15 cellular contexts compared by ENCODE assay signal in the genomic region with DNA sequence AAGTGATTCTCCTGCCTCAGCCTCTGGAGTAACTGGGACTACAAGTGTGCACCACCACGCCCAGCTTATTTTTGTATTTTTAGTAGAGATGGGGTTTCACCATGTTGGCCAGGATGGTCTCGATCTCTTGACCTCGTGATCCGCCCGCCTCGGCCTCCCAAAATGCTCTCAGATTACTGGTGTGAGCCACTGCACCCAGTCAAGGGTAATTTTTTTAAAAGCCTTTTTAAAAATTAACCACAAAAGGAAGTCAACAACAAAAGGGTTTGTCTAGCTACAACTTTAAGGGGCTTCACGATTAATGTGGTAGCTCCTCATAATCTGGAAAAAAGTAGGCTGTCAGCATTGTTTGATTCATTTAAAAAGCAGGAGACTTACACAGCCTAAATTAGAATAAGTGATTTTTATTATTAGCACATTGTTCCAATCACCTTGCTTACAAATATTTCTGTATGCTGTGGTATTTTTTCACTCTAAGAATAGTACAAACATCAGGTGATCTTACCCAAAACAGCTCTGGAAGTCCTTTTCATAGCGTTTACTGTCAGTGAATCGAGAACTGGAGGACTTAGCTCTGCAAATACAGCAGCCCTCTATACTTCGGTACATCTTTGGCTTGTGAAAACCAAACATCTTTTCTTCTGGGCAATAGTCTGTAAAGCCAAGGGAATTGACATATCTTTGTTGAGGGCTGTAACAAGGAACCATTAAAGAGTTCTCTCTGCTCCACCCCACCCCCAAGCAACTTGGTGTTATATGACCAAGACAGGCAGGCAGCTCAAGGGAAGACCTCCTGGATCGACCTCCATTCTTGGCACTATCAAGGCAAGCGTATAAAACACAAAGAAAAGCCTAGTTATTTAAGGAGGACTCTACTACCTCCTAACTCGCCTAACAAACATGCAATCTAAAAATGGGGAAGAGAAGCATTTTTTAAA. TPM values are rescaled to one million over a fixed set of nuclear protein-coding genes. Genes with fewer than 3 reads are reported as not detected.
DNase-seq lines count a peak whose midpoint lies in the region; ATAC-seq, FAIRE-seq and TF ChIP-seq lines count a peak whose summit lies in the region.
"Had no signal": no experiment of that assay in that cellular context is flagged by ENCODE, and none has a peak within 500 bp of the region (broad histone marks: within the 10 kb centered on the region; RNA-seq: fewer than 3 reads in every experiment).

No MANE protein-coding gene starts in this region.

- TF ChIP-seq EP300 in GM12878 (IDR thresholded peaks at IDR 0.05; ENCODE audit: borderline replicate concordance in 1 of 2, control insufficient read depth in 1 of 2, low read depth in 2 of 2, low read length in 2 of 2): no peak

- H3K4me1 ChIP-seq in GM12878 (ENCODE audit: control insufficient read depth, insufficient read depth, low read length): peaks cover 32% of the 10 kb centered on the region

- no peak overlapping the region for H3K27ac Mint-ChIP-seq in T-helper 2 cell treated with Interferon-gamma antibody and Interleukin-4, amounts not matched to agents 5 μg/mL and 100 μg/mL, for 36 hours

- in situ Hi-C loops in GM12878 (cut with MboI): no loop called here

- peaks cover 19% of the 10 kb centered on the region for H3K4me1 Mint-ChIP-seq in T-helper 2 cell treated with Interferon-gamma antibody and Interleukin-4, amounts not matched to agents 5 μg/mL and 100 μg/mL, for 36 hours (ENCODE audit: low read depth)

- no peak for TF ChIP-seq CTCF in GM12878 (IDR thresholded peaks at IDR 0.05 in 2 of 3, conservative IDR thresholded peaks at IDR 0.05 in 1 of 3; ENCODE audit: control insufficient read depth in 2 of 3, extremely low read depth in 1 of 3, insufficient read depth in 1 of 3, low read depth in 3 of 3, low read length in 3 of 3)

- DNase-seq in GM12892 (ENCODE audit: insufficient read length) (no peak), GM12878 (ENCODE audit: low read depth, low spot score) (peak; percentile 45), HuH-7 (ENCODE audit: low spot score) (no peak)
- DNase-seq in T-helper 2 cell treated with Interferon-gamma antibody and Interleukin-4, amounts not matched to agents 5 μg/mL and 100 μg/mL, for 36 hours (ENCODE audit: low spot score): no peak
- DNase-seq: activated CD4-positive, CD25-positive, alpha-beta regulatory T cell; Calu3; hippocampal formation; mucosa of descending colon; NCI-H187 treated with DMSO at 0.1 percent for 48 hours; small intestine had no signal

- H4K20me1 ChIP-seq in GM12878 (ENCODE audit: control insufficient read depth, insufficient read depth): no peaks in the 10 kb centered on the region

- H3K4me2 ChIP-seq in GM12878 (ENCODE audit: control insufficient read depth, insufficient read depth): peak overlapping the region; percentile 88

- BruUV-seq in GM12878 (replicated peaks; lab: Mats Ljungman, UMichigan): TSS peak; percentile 8

- no peaks in the 10 kb centered on the region for H3K27me3 ChIP-seq in GM12878 (replicated peaks in 1 of 2; ENCODE audit: control insufficient read depth in 2 of 2, insufficient read depth in 2 of 2, low read length in 1 of 2)

- no peak overlapping the region for H2AFZ ChIP-seq in GM12878 (ENCODE audit: control insufficient read depth, low read depth, low read length)

- peaks cover 6 to 44% of the 10 kb centered on the region in 2 experiments for H3K36me3 ChIP-seq in GM12878 (ENCODE audit: control insufficient read depth in 2 of 2, insufficient read depth in 2 of 2, low read length in 1 of 2)

- POLR2A ChIA-PET in GM12878 (lab: Charles Lee): interaction anchor here (1.0 to 5.2 kb wide), 8 partner anchors 10 to 91 kb away, joined by 3 to 42 read pairs (median 6); a partner anchor contains a TSS

- peak overlapping the region; percentile 46; the same call in 1 of the 2 replicates for H3K4me3 ChIP-seq in GM12878
- H3K4me3 ChIP-seq: mucosa of descending colon had no signal

- WGBS in GM12878 (ENCODE audit: insufficient coverage, insufficient replicate concordance, low lambda C conversion rate, missing lambda C conversion rate): 2% methylated on average over 13 of the region's 13 CpGs

- peaks cover 66% of the 10 kb centered on the region for H3K79me2 ChIP-seq in GM12878 (ENCODE audit: control insufficient read depth, insufficient read depth, low read length)

- ATAC-seq in GM19372 (IDR thresholded peaks at IDR 0.05; ENCODE audit: low read depth, unreplicated experiment) (peak; percentile 55), HG03066 (IDR thresholded peaks at IDR 0.05; ENCODE audit: low read depth, unreplicated experiment) (peak; percentile 70), GM12878 (peak; percentile 53), SK-N-SH treated with all-trans-retinoic acid at 6 μM for 48 hours (no peak), GM21526 (IDR thresholded peaks at IDR 0.05; ENCODE audit: low FRiP score, unreplicated experiment) (no peak)
- ATAC-seq: mucosa of descending colon had no signal

- H3K9ac ChIP-seq in GM12878 (ENCODE audit: control insufficient read depth, insufficient read depth, low read length): peak overlapping the region; percentile 45

- intact Hi-C loops in GM12878 (cut with micrococcal nuclease; ENCODE audit: unreplicated experiment): loop anchor here (2.0 kb wide), 1 partner anchor 25 kb away; no protein-coding TSS in a partner anchor

- SMC1A ChIA-PET in GM12878 (lab: Charles Lee; ENCODE audit: uncharacterized antibody, unreplicated experiment): interaction anchor here (0.7 to 6.1 kb wide), 12 partner anchors 8 to 108 kb away, joined by 3 to 78 read pairs (median 6); a partner anchor contains a TSS

- no peaks in the 10 kb centered on the region for H3K27me3 Mint-ChIP-seq in T-helper 2 cell treated with Interferon-gamma antibody and Interleukin-4, amounts not matched to agents 5 μg/mL and 100 μg/mL, for 36 hours (ENCODE audit: low read depth)

- RAD21 ChIA-PET in GM12878 (lab: Charles Lee; ENCODE audit: unreplicated experiment): interaction anchor here (1.0 to 5.3 kb wide), 10 partner anchors 10 to 450 kb away, joined by 3 to 36 read pairs (median 8); a partner anchor contains a TSS

- peak overlapping the region; percentile 91 for H3K27ac ChIP-seq in GM12878 (ENCODE audit: control insufficient read depth, insufficient read depth)
- H3K27ac ChIP-seq: HL-60 had no signal

- no peak overlapping the region for H3K4me3 Mint-ChIP-seq in T-helper 2 cell treated with Interferon-gamma antibody and Interleukin-4, amounts not matched to agents 5 μg/mL and 100 μg/mL, for 36 hours

- CTCF ChIA-PET in GM12878 (lab: Yijun Ruan, JAX): interaction anchor here (0.5 to 3.3 kb wide), 16 partner anchors 8 to 1457 kb away, joined by 3 to 27 read pairs (median 4); a partner anchor contains a TSS

- TF ChIP-seq POLR2A in GM12892 (IDR thresholded peaks at IDR 0.05; ENCODE audit: low read depth, low read length): no peak
- TF ChIP-seq POLR2A in GM12878 (IDR thresholded peaks at IDR 0.05; ENCODE audit: low read depth, low read length): no peak

- FAIRE-seq in GM12892 (lab: Jason Lieb, UNC): peak; percentile 93
- no peak for FAIRE-seq in GM12878 (lab: Jason Lieb, UNC)
- FAIRE-seq: small intestine had no signal

- TF ChIP-seq RAD21 in GM12878 (IDR thresholded peaks at IDR 0.05; ENCODE audit: insufficient read depth, low read depth, low read length): no peak

- H3K9me3 ChIP-seq in GM12878 (replicated peaks; ENCODE audit: control insufficient read depth, insufficient read depth, low read length): no peaks in the 10 kb centered on the region; the same call in 2 of the 3 replicates
- H3K9me3 ChIP-seq: mucosa of descending colon had no signal

- H3K9me3 Mint-ChIP-seq in T-helper 2 cell treated with Interferon-gamma antibody and Interleukin-4, amounts not matched to agents 5 μg/mL and 100 μg/mL, for 36 hours: no peaks in the 10 kb centered on the region

- peaks cover 59% of the 10 kb centered on the region for H3K36me3 Mint-ChIP-seq in T-helper 2 cell treated with Interferon-gamma antibody and Interleukin-4, amounts not matched to agents 5 μg/mL and 100 μg/mL, for 36 hours (ENCODE audit: low read depth)

TF ChIP-seq in GM12878, 131 proteins besides CTCF, POLR2A, EP300 and RAD21 (continues in another document):
- TF ChIP-seq JUNB (IDR thresholded peaks at IDR 0.05) (no peak), TARDBP (IDR thresholded peaks at IDR 0.05; ENCODE audit: borderline replicate concordance) (no peak), HDGF (IDR thresholded peaks at IDR 0.05) (no peak), NR2C1 (IDR thresholded peaks at IDR 0.05) (no peak), CHD1 (IDR thresholded peaks at IDR 0.05; ENCODE audit: low read depth, low read length) (no peak), NR2F1 (conservative IDR thresholded peaks at IDR 0.05) (0 out of 2 replicates have a peak, but pooled peaks have one; percentile 38)

TF ChIP-seq in SK-N-SH treated with all-trans-retinoic acid at 6 μM for 48 hours, 23 proteins besides CTCF, POLR2A, EP300 and RAD21 (continues in another document):
- TF ChIP-seq TCF4 (CRISPR knock-in tag; IDR thresholded peaks at IDR 0.05; ENCODE audit: borderline replicate concordance) (no peak), ZFP3 (CRISPR knock-in tag; IDR thresholded peaks at IDR 0.05) (no peak), ZNF565 (CRISPR knock-in tag; conservative IDR thresholded peaks at IDR 0.05; ENCODE audit: low read depth) (no peak), BACH2 (CRISPR knock-in tag; IDR thresholded peaks at IDR 0.05; ENCODE audit: borderline replicate concordance) (no peak), OSR1 (CRISPR knock-in tag; IDR thresholded peaks at IDR 0.05) (no peak)

RNA-seq across cellular contexts. Expression of a gene that starts 28.1 kb away (rescaled TPM):
- polyA plus RNA-seq in GM12892 (2012; ENCODE audit: missing spikeins): 90.6 TPM
- total RNA-seq in GM12878 (2013; cell fraction: nucleolus; rRNA removed): 114 and 132 TPM in 2 replicates
- 71.8 and 93.4 TPM in 2 replicates for total RNA-seq in GM12878 (2014; rRNA removed)
- total RNA-seq in GM12878 (2014; rRNA removed; fragmentation: Illumina TruSeq; extraction: Trizol): 92.3 and 100 TPM in 2 replicates
- 88.4 and 106 TPM in 2 replicates for total RNA-seq in GM12878 (2021)
- 21.2 TPM for polyA plus RNA-seq in GM12878 (2011; ENCODE audit: low read depth)
- 102 and 213 TPM in 2 replicates for polyA plus RNA-seq in GM12878 (2011; rRNA removed)
- 36.0 and 65.4 TPM in 2 replicates for polyA plus RNA-seq in GM12878 (2011; cell fraction: cytosol; rRNA removed)
- polyA plus RNA-seq in GM12878 (2011; cell fraction: nucleus; rRNA removed): 31.6 and 39.1 TPM in 2 replicates
- polyA plus RNA-seq in GM12878 (2012): 38.5 and 54.6 TPM in 2 replicates
- 156 and 217 TPM in 2 replicates for polyA plus RNA-seq in GM12878 (2014; fragmentation: Illumina TruSeq; extraction: Trizol)
- 100 to 1,000 TPM; 110 to 139 TPM for polyA plus RNA-seq in GM12878 (2014; fragmentation: Nextera tagmentation; extraction: Ambion mirVana)
- 45.7 and 60.4 TPM in 2 replicates for polyA plus RNA-seq in GM12878 (2014; rRNA removed)
- 10 to 100 TPM; 67.7 to 84.4 TPM for polyA plus RNA-seq in GM12878 (2016; fragmentation: Nextera tagmentation; extraction: Ambion mirVana)
- polyA minus RNA-seq in GM12878 (2011; rRNA and poly(A)+ RNA removed): 50.1 and 60.6 TPM in 2 replicates
- polyA minus RNA-seq in GM12878 (2011; cell fraction: cytosol; rRNA and poly(A)+ RNA removed): 42.1 and 42.6 TPM in 2 replicates
- 32.6 and 48.8 TPM in 2 replicates for polyA minus RNA-seq in GM12878 (2011; cell fraction: nucleus; rRNA and poly(A)+ RNA removed)

Comparison
In these comparisons a context has a peak if more than half of its experiments do, and no peak if none do; other contexts are left out.
1. ATAC-seq: peak in GM19372 (single experiment), HG03066 (single experiment) and GM12878 (single experiment); none in SK-N-SH treated with all-trans-retinoic acid at 6 μM for 48 hours (single experiment) and GM21526 (single experiment).